ENCODE assay signal across 22 cellular contexts in the genomic region with DNA sequence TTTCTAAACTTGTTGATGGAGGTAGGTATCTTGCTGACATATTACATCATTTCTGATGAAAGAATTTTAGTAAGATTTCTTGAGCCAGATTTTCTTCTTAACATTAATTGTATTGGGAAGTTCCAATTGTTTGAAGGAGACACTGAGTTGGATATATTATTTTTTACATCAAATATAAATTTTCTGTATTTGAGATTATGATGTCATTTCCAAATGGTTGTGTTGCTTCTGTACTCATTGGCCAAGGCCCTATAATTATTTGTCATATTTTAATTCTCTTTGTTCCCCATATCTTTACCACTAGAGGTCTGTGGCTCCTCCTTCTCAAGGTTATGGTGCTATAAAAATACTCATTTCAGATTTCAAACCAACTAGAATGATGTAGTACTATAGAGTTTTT. TPM values are rescaled to one million over a fixed set of nuclear protein-coding genes. Genes with fewer than 3 reads are reported as not detected.
A peak's percentile ranks its signal among the peaks of the same experiment; 100 is the strongest.
DNase-seq lines count a peak whose midpoint lies in the region; ATAC-seq and TF ChIP-seq lines count a peak whose summit lies in the region.
"Had no signal": no experiment of that assay in that cellular context is flagged by ENCODE, and none has a peak within 500 bp of the region (broad histone marks: within the 10 kb centered on the region; RNA-seq: fewer than 3 reads in every experiment).

No MANE protein-coding gene starts in this region.

- no peak overlapping the region for H3K27ac Mint-ChIP-seq in stimulated activated naive CD8-positive, alpha-beta T cell treated with anti-CD3 and anti-CD28 coated beads, Interleukin-15, amount 100 ng/mL, for 72 hours
- H3K27ac Mint-ChIP-seq: immature natural killer cell had no signal

- no peak overlapping the region for H3K4me3 ChIP-seq in gastroesophageal sphincter
- no peak overlapping the region for H3K4me3 ChIP-seq in smooth muscle cell
- H3K4me3 ChIP-seq: psoas muscle had no signal

- no peak overlapping the region for H3K9ac ChIP-seq in smooth muscle cell (ENCODE audit: low read depth)

- peaks cover 83% of the 10 kb centered on the region for H3K79me2 ChIP-seq in smooth muscle cell (ENCODE audit: low read depth)

- H3K9me3 Mint-ChIP-seq in stimulated activated naive CD8-positive, alpha-beta T cell treated with anti-CD3 and anti-CD28 coated beads, Interleukin-15, amount 100 ng/mL, for 72 hours = no peaks in the 10 kb centered on the region
- H3K9me3 Mint-ChIP-seq: immature natural killer cell had no signal

- H3K4me3 Mint-ChIP-seq in stimulated activated naive CD8-positive, alpha-beta T cell treated with anti-CD3 and anti-CD28 coated beads, Interleukin-15, amount 100 ng/mL, for 72 hours = no peak overlapping the region
- H3K4me3 Mint-ChIP-seq: immature natural killer cell had no signal

- DNase-seq in stimulated activated naive CD8-positive, alpha-beta T cell treated with anti-CD3 and anti-CD28 coated beads, Interleukin-15, amount 100 ng/mL, for 72 hours = no peak
- DNase-seq in stimulated activated naive CD8-positive, alpha-beta T cell treated with anti-CD3 and anti-CD28 coated beads, Interleukin-15, Interleukin-2, amounts not matched to agents 100 U/mL and 50 U/mL, for 24 hours = no peak
- DNase-seq in smooth muscle cell (lab: John Stamatoyannopoulos, UW; ENCODE audit: unreplicated experiment) (no peak), NCI-H446 treated with DMSO at 0.1 percent for 48 hours (lab: John Stamatoyannopoulos, UW) (no peak), kidney tubule cell (ENCODE audit: low spot score) (no peak), mesenteric fat pad (ENCODE audit: low spot score) (no peak), NCI-H1694 treated with DMSO at 0.1 percent for 48 hours (lab: John Stamatoyannopoulos, UW) (no peak)
- DNase-seq: activated CD4-positive, alpha-beta T cell treated with anti-CD3 and anti-CD28 coated beads, Interleukin-2, amount 50 U/mL, for 48 hours; activated CD4-positive, CD25-positive, alpha-beta regulatory T cell; activated CD8-positive, alpha-beta memory T cell treated with anti-CD3 and anti-CD28 coated beads, Interleukin-2, amount 50 U/mL, for 48 hours; activated effector memory CD4-positive, alpha-beta T cell treated with anti-CD3 and anti-CD28 coated beads, Interleukin-2, amount 50 U/mL, for 16 hours; COR-L47; dermis blood vessel endothelial cell; immature natural killer cell; NCI-H1092 treated with DMSO at 0.1 percent for 48 hours; NCI-H2029; NCI-H345; OCI-M1; psoas muscle; substantia nigra; SW 1271 had no signal

- no peaks in the 10 kb centered on the region for H4K20me1 ChIP-seq in smooth muscle cell (ENCODE audit: low read depth)

- no peak for TF ChIP-seq POLR2A in gastroesophageal sphincter (IDR thresholded peaks at IDR 0.05)

- peak; percentile 33 for ATAC-seq in stimulated activated naive CD8-positive, alpha-beta T cell treated with anti-CD3 and anti-CD28 coated beads, Interleukin-15, amount 100 ng/mL, for 72 hours
- ATAC-seq in stimulated activated naive CD8-positive, alpha-beta T cell treated with anti-CD3 and anti-CD28 coated beads, Interleukin-15, Interleukin-2, amounts not matched to agents 100 U/mL and 50 U/mL, for 24 hours = no peak
- ATAC-seq in gastroesophageal sphincter = no peak
- ATAC-seq: psoas muscle had no signal

- H3K4me1 ChIP-seq in gastroesophageal sphincter (peaks cover 8 to 94% (median 33%) of the 10 kb centered on the region in 3 donors), smooth muscle cell (ENCODE audit: low read depth) (peaks cover 28% of the 10 kb centered on the region)

- H3K9me3 ChIP-seq in gastroesophageal sphincter (no peaks in the 10 kb centered on the region), smooth muscle cell (replicated peaks; ENCODE audit: low read depth) (no peaks in the 10 kb centered on the region)
- H3K9me3 ChIP-seq: psoas muscle had no signal

- H3K27ac ChIP-seq in gastroesophageal sphincter (peak overlapping the region; percentile 73 to 84 (median 78)), smooth muscle cell (ENCODE audit: low read depth) (peak overlapping the region; percentile 91)
- H3K27ac ChIP-seq: psoas muscle had no signal

- H3F3A ChIP-seq in smooth muscle cell (ENCODE audit: low read depth) = peaks cover 33% of the 10 kb centered on the region

- H3K36me3 ChIP-seq in gastroesophageal sphincter (no peaks in the 10 kb centered on the region), smooth muscle cell (ENCODE audit: low read depth) (no peaks in the 10 kb centered on the region)

- no peak for TF ChIP-seq EP300 in gastroesophageal sphincter (IDR thresholded peaks at IDR 0.05)

- TF ChIP-seq CTCF in gastroesophageal sphincter (IDR thresholded peaks at IDR 0.05) (no peak), smooth muscle cell (IDR thresholded peaks at IDR 0.05; ENCODE audit: borderline replicate concordance, insufficient read depth, poor library complexity, severe bottlenecking) (no peak)

- H3K4me1 Mint-ChIP-seq in stimulated activated naive CD8-positive, alpha-beta T cell treated with anti-CD3 and anti-CD28 coated beads, Interleukin-15, amount 100 ng/mL, for 72 hours = peaks cover 8% of the 10 kb centered on the region
- H3K4me1 Mint-ChIP-seq: immature natural killer cell had no signal

- peak overlapping the region; percentile 83 for H3K4me2 ChIP-seq in smooth muscle cell

- H3K27me3 Mint-ChIP-seq in stimulated activated naive CD8-positive, alpha-beta T cell treated with anti-CD3 and anti-CD28 coated beads, Interleukin-15, amount 100 ng/mL, for 72 hours = no peaks in the 10 kb centered on the region

- H3K27me3 ChIP-seq in gastroesophageal sphincter = no peaks in the 10 kb centered on the region
- H3K27me3 ChIP-seq in smooth muscle cell (ENCODE audit: low read depth) = no peaks in the 10 kb centered on the region

- H2AFZ ChIP-seq in smooth muscle cell (ENCODE audit: low read depth) = no peak overlapping the region

RNA-seq across cellular contexts. Expression of gene ITGA1, which starts 53.4 kb away (rescaled TPM):
- total RNA-seq in gastroesophageal sphincter (100 to 1,000 TPM; 219 to 326 (median 240) TPM), smooth muscle cell (202 and 250 TPM in 2 replicates), mesenteric fat pad (62.3 TPM)
- polyA plus RNA-seq in smooth muscle cell = 62.6 and 85.2 TPM in 2 replicates

RNA-seq across cellular contexts. Expression of gene PELO, which starts 53.4 kb away (rescaled TPM):
- total RNA-seq in gastroesophageal sphincter (10 to 100 TPM; 49.4 to 78.0 (median 59.0) TPM), smooth muscle cell (37.0 and 41.3 TPM in 2 replicates), mesenteric fat pad (36.7 TPM)
- 66.1 and 88.2 TPM in 2 replicates for polyA plus RNA-seq in smooth muscle cell
